In genomic region chr17:969767-970387, GRCh38 we compare ENCODE assay signal across 11 cellular contexts. TPM values are rescaled to one million over a fixed set of nuclear protein-coding genes. Genes with fewer than 3 reads are reported as not detected.
A peak's percentile ranks its signal among the peaks of the same experiment; 100 is the strongest.
DNase-seq lines count a peak whose midpoint lies in the region; ATAC-seq and TF ChIP-seq lines count a peak whose summit lies in the region.
"Had no signal": no experiment of that assay in that cellular context is flagged by ENCODE, and none has a peak within 500 bp of the region (broad histone marks: within the 10 kb centered on the region; RNA-seq: fewer than 3 reads in every experiment).

No MANE protein-coding gene starts in this region.

- H3K27me3 ChIP-seq in ACC112 (ENCODE audit: insufficient read depth, low read length) (no peaks in the 10 kb centered on the region), HUES6 (ENCODE audit: control insufficient read depth, insufficient read depth, low read length) (no peaks in the 10 kb centered on the region), muscle layer of duodenum (ENCODE audit: low read depth, low read length) (peaks cover 5% of the 10 kb centered on the region), tibial nerve (no peaks in the 10 kb centered on the region)

- TF ChIP-seq EP300 in tibial nerve (IDR thresholded peaks at IDR 0.05): no peak

- no peak overlapping the region for H3K27ac ChIP-seq in ACC112 (ENCODE audit: low read depth, low read length)
- H3K27ac ChIP-seq in HUES6 (ENCODE audit: low read depth, low read length): no peak overlapping the region
- peak overlapping the region; percentile 66 for H3K27ac ChIP-seq in muscle layer of duodenum (ENCODE audit: low read length)
- no peak overlapping the region for H3K27ac ChIP-seq in tibial nerve

- no peak for DNase-seq in chondrocyte (ENCODE audit: low spot score)
- no peak for DNase-seq in left ventricle myocardium superior
- DNase-seq in NCI-H1694 (lab: John Stamatoyannopoulos, UW): no peak
- DNase-seq in tibial nerve (ENCODE audit: low spot score in 2 of 2): no peak
- DNase-seq: activated CD8-positive, alpha-beta memory T cell treated with anti-CD3 and anti-CD28 coated beads for 24 hours; KG1 had no signal

- no peak for TF ChIP-seq POLR2A in tibial nerve (IDR thresholded peaks at IDR 0.05)

- H3K4me1 Mint-ChIP-seq in chondrocyte (ENCODE audit: low read depth): peaks cover 60% of the 10 kb centered on the region

- H3K36me3 Mint-ChIP-seq in chondrocyte (ENCODE audit: low read depth): peaks cover 4% of the 10 kb centered on the region

- H3K9ac ChIP-seq in HUES6 (ENCODE audit: low read length): no peak overlapping the region

- WGBS in tibial nerve, 2 donors: 57 to 59% methylated on average over 19 of the region's 19 CpGs

- H3K4me1 ChIP-seq in ACC112 (ENCODE audit: control insufficient read depth, insufficient read depth, low read length, unreplicated experiment) (no peaks in the 10 kb centered on the region), HUES6 (ENCODE audit: control insufficient read depth, insufficient read depth, low read length) (peaks cover 45% of the 10 kb centered on the region), muscle layer of duodenum (ENCODE audit: control insufficient read depth in 1 of 2, insufficient read depth in 2 of 2, low read length in 2 of 2) (peaks cover 0 to 19% of the 10 kb centered on the region in 2 donors), tibial nerve (no peaks in the 10 kb centered on the region)

- H3K4me3 ChIP-seq in ACC112 (ENCODE audit: low read depth, low read length) (peak overlapping the region; percentile 66), HUES6 (ENCODE audit: low read depth, low read length) (peak overlapping the region; percentile 1; the same call in 1 of the 2 replicates), muscle layer of duodenum (ENCODE audit: low read depth in 1 of 2, low read length in 2 of 2) (peak overlapping the region; percentile 23 to 31), tibial nerve (peak overlapping the region in 1 of 4 donors; percentile 1)

- H3K9me3 ChIP-seq in HUES6 (ENCODE audit: control insufficient read depth, insufficient read depth, low read depth, low read length) (0 out of 2 replicates have a peak, but pooled peaks cover 3% of the 10 kb centered on the region), muscle layer of duodenum (ENCODE audit: control insufficient read depth in 1 of 2, low read length in 2 of 2) (no peaks in the 10 kb centered on the region), tibial nerve (no peaks in the 10 kb centered on the region)

- H3K36me3 ChIP-seq in ACC112 (ENCODE audit: insufficient read depth, low read length) (no peaks in the 10 kb centered on the region), HUES6 (ENCODE audit: control insufficient read depth, insufficient read depth, low read length) (peaks cover 5% of the 10 kb centered on the region), muscle layer of duodenum (ENCODE audit: control insufficient read depth in 1 of 2, insufficient read depth in 2 of 2, low read length in 2 of 2) (no peaks in the 10 kb centered on the region), tibial nerve (no peaks in the 10 kb centered on the region)

- H3K27ac Mint-ChIP-seq in chondrocyte (ENCODE audit: unreplicated experiment): peak overlapping the region; percentile 67

- intact Hi-C loops in left ventricle myocardium superior (cut with micrococcal nuclease): no loop called here

- peaks cover 27% of the 10 kb centered on the region for H3K79me2 ChIP-seq in ACC112 (ENCODE audit: control insufficient read depth, insufficient read depth, low read length, unreplicated experiment)

- H3K27me3 Mint-ChIP-seq in chondrocyte (ENCODE audit: low read depth): no peaks in the 10 kb centered on the region

- peak overlapping the region; percentile 37 for H3K4me3 Mint-ChIP-seq in chondrocyte (ENCODE audit: unreplicated experiment)

- ATAC-seq in HG03439 (IDR thresholded peaks at IDR 0.05; ENCODE audit: unreplicated experiment) (no peak), left ventricle myocardium superior (no peak)
- ATAC-seq: left lobe of liver had no signal

- no peak for TF ChIP-seq CTCF in chondrocyte (IDR thresholded peaks at IDR 0.05)
- no peak for TF ChIP-seq CTCF in tibial nerve (IDR thresholded peaks at IDR 0.05)

- H3K9me3 Mint-ChIP-seq in chondrocyte (ENCODE audit: low read depth): no peaks in the 10 kb centered on the region

- H2AFZ ChIP-seq in ACC112 (ENCODE audit: low read length, unreplicated experiment): no peak overlapping the region

RNA-seq across cellular contexts. Expression of gene NXN, which starts 9.7 kb away (rescaled TPM):
- total RNA-seq in chondrocyte: 85.2 to 93.6 TPM (median 86.4 TPM) in 3 replicates
- 18.9 TPM for total RNA-seq in left ventricle myocardium superior
- total RNA-seq in tibial nerve: 10 to 100 TPM in 3 of 4 donors, 1 to 10 TPM in 1; 6.6 to 28.4 (median 14.7) TPM

RNA-seq across cellular contexts. Expression of gene TIMM22, which starts 27.1 kb away (rescaled TPM):
- total RNA-seq in chondrocyte: 10.0 to 13.1 TPM (median 10.3 TPM) in 3 replicates
- total RNA-seq in left ventricle myocardium superior: 15.8 TPM
- total RNA-seq in tibial nerve: 10 to 100 TPM; 11.1 to 18.4 (median 14.7) TPM
